9 cellular contexts compared by ENCODE assay signal in genomic region chr7:43756368-43757072, GRCh38. TPM values are rescaled to one million over a fixed set of nuclear protein-coding genes. Genes with fewer than 3 reads are reported as not detected.
DNase-seq lines count a peak whose midpoint lies in the region; ATAC-seq, FAIRE-seq and TF ChIP-seq lines count a peak whose summit lies in the region.
"Had no signal": no experiment of that assay in that cellular context is flagged by ENCODE, and none has a peak within 500 bp of the region (broad histone marks: within the 10 kb centered on the region; RNA-seq: fewer than 3 reads in every experiment).

No MANE protein-coding gene starts in this region.

- no peaks in the 10 kb centered on the region for H3K27me3 ChIP-seq in CD4-positive, CD25-positive, alpha-beta regulatory T cell (ENCODE audit: control insufficient read depth, insufficient read depth, low read length)
- H3K27me3 ChIP-seq in keratinocyte (ENCODE audit: control insufficient read depth, extremely low read depth, insufficient read depth, low read length), result no peaks in the 10 kb centered on the region
- H3K27me3 ChIP-seq: dorsolateral prefrontal cortex had no signal

- no peak for DNase-seq in CD4-positive, CD25-positive, alpha-beta regulatory T cell
- DNase-seq in HFF-Myc (ENCODE audit: extremely low read depth, low read depth), result peak; percentile 56
- DNase-seq in activated CD4-positive, alpha-beta T cell treated with anti-CD3 and anti-CD28 coated beads, Interleukin-2, amount 50 U/mL, for 48 hours, result peak; percentile 33 to 55
- no peak for DNase-seq in keratinocyte (ENCODE audit: low read depth, low spot score)
- DNase-seq in HEK293T (ENCODE audit: extremely low spot score), result no peak
- no peak for DNase-seq in activated T-cell treated with anti-CD3 and anti-CD28 coated beads for 4 hours

- no peaks in the 10 kb centered on the region for H3K9me1 ChIP-seq in keratinocyte (ENCODE audit: control insufficient read depth, extremely low read depth, insufficient read depth, low read length)

- no peak overlapping the region for H3K9ac ChIP-seq in keratinocyte (ENCODE audit: control insufficient read depth, extremely low read depth, insufficient read depth, low read length)

- H3K4me1 Mint-ChIP-seq in CD4-positive, CD25-positive, alpha-beta regulatory T cell, result peaks cover 6 to 28% (median 20%) of the 10 kb centered on the region in 4 donors

- no peaks in the 10 kb centered on the region for H4K20me1 ChIP-seq in keratinocyte (ENCODE audit: control insufficient read depth, extremely low read depth, insufficient read depth, low read length)

- no peaks in the 10 kb centered on the region for H3K79me2 ChIP-seq in keratinocyte (ENCODE audit: control insufficient read depth, insufficient read depth, low read length)

- peaks cover 7% of the 10 kb centered on the region for H3K4me1 ChIP-seq in CD4-positive, CD25-positive, alpha-beta regulatory T cell (ENCODE audit: control insufficient read depth, insufficient read depth, low read length, poor library complexity, severe bottlenecking)
- peaks cover 8% of the 10 kb centered on the region for H3K4me1 ChIP-seq in keratinocyte (ENCODE audit: control insufficient read depth, extremely low read depth, insufficient read depth, low read length)

- H3K36me3 Mint-ChIP-seq in CD4-positive, CD25-positive, alpha-beta regulatory T cell, result no peaks in the 10 kb centered on the region

- H2AFZ ChIP-seq in keratinocyte (ENCODE audit: control insufficient read depth, low read length), result no peak overlapping the region

- H3K27ac Mint-ChIP-seq in CD4-positive, CD25-positive, alpha-beta regulatory T cell, result peak overlapping the region in 2 of 3 donors; percentile 10 to 83

- H3K9me3 Mint-ChIP-seq in CD4-positive, CD25-positive, alpha-beta regulatory T cell, result no peaks in the 10 kb centered on the region

- no peaks in the 10 kb centered on the region for H3K9me3 ChIP-seq in CD4-positive, CD25-positive, alpha-beta regulatory T cell (ENCODE audit: control insufficient read depth in 2 of 2, low read length in 2 of 2)
- no peaks in the 10 kb centered on the region for H3K9me3 ChIP-seq in keratinocyte (ENCODE audit: control insufficient read depth, low read depth, low read length)

- CTCF ChIA-PET in HEK293T (lab: Yijun Ruan, JAX), result no interaction called here

- no peaks in the 10 kb centered on the region for H3K36me3 ChIP-seq in CD4-positive, CD25-positive, alpha-beta regulatory T cell (ENCODE audit: control insufficient read depth, insufficient read depth, low read length)
- H3K36me3 ChIP-seq in keratinocyte (ENCODE audit: control insufficient read depth in 2 of 2, extremely low read depth in 1 of 2, insufficient read depth in 2 of 2, low read length in 2 of 2), result no peaks in the 10 kb centered on the region

- peak; percentile 69 for FAIRE-seq in keratinocyte (lab: Jason Lieb, UNC)

- peak overlapping the region; percentile 77 to 85 (median 82) for H3K4me3 Mint-ChIP-seq in CD4-positive, CD25-positive, alpha-beta regulatory T cell

- H3K4me2 ChIP-seq in keratinocyte (ENCODE audit: control insufficient read depth, extremely low read depth, insufficient read depth, low read depth, low read length), result no peak overlapping the region

- H3K27ac ChIP-seq in CD4-positive, CD25-positive, alpha-beta regulatory T cell (ENCODE audit: insufficient read depth, low read length, poor library complexity, severe bottlenecking), result no peak overlapping the region
- no peak overlapping the region for H3K27ac ChIP-seq in keratinocyte (ENCODE audit: control insufficient read depth, insufficient read depth, low read length)

- H3K4me3 ChIP-seq in CD4-positive, CD25-positive, alpha-beta regulatory T cell (ENCODE audit: low read depth, low read length), result no peak overlapping the region
- H3K4me3 ChIP-seq in HFF-Myc (replicated peaks; ENCODE audit: low read depth, low read length) (no peak overlapping the region), keratinocyte (ENCODE audit: control insufficient read depth in 2 of 3, extremely low read depth in 1 of 3, insufficient read depth in 2 of 3, low read depth in 1 of 3, low read length in 3 of 3) (no peak overlapping the region)

- dilution Hi-C loops in keratinocyte (cut with MboI; ENCODE audit: extremely low pct_ligation_motif_present, low sequenced_read_pairs), result no loop called here

- TF ChIP-seq CTCF in HFF-Myc (IDR thresholded peaks at IDR 0.05; ENCODE audit: low read depth, low read length, missing control alignments) (no peak), keratinocyte (optimal IDR thresholded peaks at IDR 0.05 in 1 of 3, IDR thresholded peaks at IDR 0.05 in 1 of 3, conservative IDR thresholded peaks at IDR 0.05 in 1 of 3; ENCODE audit: extremely low read depth in 1 of 3, insufficient read depth in 2 of 3, low read length in 3 of 3) (no peak)

- H3K27me3 Mint-ChIP-seq in CD4-positive, CD25-positive, alpha-beta regulatory T cell, result peaks cover 5% of the 10 kb centered on the region

- POLR2A ChIA-PET in HEK293T (lab: Yijun Ruan, JAX), result interaction anchor here (0.8 to 1.0 kb wide), 2 partner anchors 11 to 27 kb away, joined by 3 to 5 read pairs; partner anchors contain the start of gene COA1

- ATAC-seq in CD4-positive, CD25-positive, alpha-beta regulatory T cell (ENCODE audit: low read depth in 2 of 2), result no peak
- ATAC-seq in GM21528 (IDR thresholded peaks at IDR 0.05; ENCODE audit: low FRiP score, unreplicated experiment), result no peak
- no peak for ATAC-seq in HG03442 (IDR thresholded peaks at IDR 0.05; ENCODE audit: unreplicated experiment)

TF ChIP-seq in HEK293T, 16 proteins besides CTCF, POLR2A, EP300 and RAD21:
- TF ChIP-seq L3MBTL2 (conservative IDR thresholded peaks at IDR 0.05), result no peak
- TF ChIP-seq FOXA1 (IDR thresholded peaks at IDR 0.05), result no peak
- TF ChIP-seq FOXM1 (IDR thresholded peaks at IDR 0.05; ENCODE audit: borderline replicate concordance), result no peak
- TF ChIP-seq TARDBP (IDR thresholded peaks at IDR 0.05), result no peak
- TF ChIP-seq ZNF384 (IDR thresholded peaks at IDR 0.05), result no peak
- no peak for TF ChIP-seq SP1 (IDR thresholded peaks at IDR 0.05)
- no peak for TF ChIP-seq SUZ12 (IDR thresholded peaks at IDR 0.05)
- TF ChIP-seq ELF4 (IDR thresholded peaks at IDR 0.05), result no peak
- TF ChIP-seq LEF1 (IDR thresholded peaks at IDR 0.05; ENCODE audit: borderline replicate concordance), result no peak
- no peak for TF ChIP-seq PKNOX1 (IDR thresholded peaks at IDR 0.05)
- TF ChIP-seq CTBP1 (IDR thresholded peaks at IDR 0.05; ENCODE audit: borderline replicate concordance), result no peak
- no peak for TF ChIP-seq HDGF (IDR thresholded peaks at IDR 0.05; ENCODE audit: borderline replicate concordance)
- no peak for TF ChIP-seq NFRKB (IDR thresholded peaks at IDR 0.05)
- TF ChIP-seq ARNT (IDR thresholded peaks at IDR 0.05), result no peak

RNA-seq across cellular contexts. Expression of gene BLVRA, which starts 2.0 kb away (rescaled TPM):
- 25.9 TPM for total RNA-seq in CD4-positive, CD25-positive, alpha-beta regulatory T cell
- 10 to 100 TPM; 40.8 to 76.3 (median 53.9) TPM for polyA plus RNA-seq in CD4-positive, CD25-positive, alpha-beta regulatory T cell
- polyA plus RNA-seq in keratinocyte, result 34.8 to 59.3 TPM (median 49.6 TPM) in 3 replicates
- polyA plus RNA-seq in keratinocyte (2011; ENCODE audit: low read depth), result 12.2 TPM
- polyA plus RNA-seq in keratinocyte (2011; cell fraction: cytosol; rRNA removed), result 42.6 and 53.8 TPM in 2 replicates
- polyA plus RNA-seq in keratinocyte (2011; cell fraction: nucleus; rRNA removed), result 28.3 and 30.6 TPM in 2 replicates
- 24.3 and 62.5 TPM in 2 replicates for polyA plus RNA-seq in keratinocyte (2012; ENCODE audit: low replicate concordance)
- 20.2 to 27.9 TPM (median 23.3 TPM) in 3 replicates for polyA minus RNA-seq in keratinocyte
- polyA minus RNA-seq in keratinocyte (2011; cell fraction: cytosol; rRNA and poly(A)+ RNA removed), result 21.7 TPM
- 5.5 and 8.2 TPM in 2 replicates for polyA minus RNA-seq in keratinocyte (2011; cell fraction: nucleus; rRNA and poly(A)+ RNA removed)

RNA-seq across cellular contexts. Expression of gene COA1, which starts 27.2 kb away (rescaled TPM):
- total RNA-seq in CD4-positive, CD25-positive, alpha-beta regulatory T cell, result 52.9 TPM
- 10 to 100 TPM; 41.3 to 65.8 (median 45.3) TPM for polyA plus RNA-seq in CD4-positive, CD25-positive, alpha-beta regulatory T cell
- 24.6 to 32.2 TPM (median 26.6 TPM) in 3 replicates for polyA plus RNA-seq in keratinocyte
- polyA plus RNA-seq in keratinocyte (2011; ENCODE audit: low read depth), result 11.1 TPM
- 18.9 and 21.6 TPM in 2 replicates for polyA plus RNA-seq in keratinocyte (2011; cell fraction: cytosol; rRNA removed)
- 27.1 and 29.8 TPM in 2 replicates for polyA plus RNA-seq in keratinocyte (2011; cell fraction: nucleus; rRNA removed)
- polyA plus RNA-seq in keratinocyte (2012; ENCODE audit: low replicate concordance), result 36.7 and 42.2 TPM in 2 replicates
- polyA minus RNA-seq in keratinocyte, result 12.6 to 45.9 TPM (median 34.2 TPM) in 3 replicates
- 13.8 TPM for polyA minus RNA-seq in keratinocyte (2011; cell fraction: cytosol; rRNA and poly(A)+ RNA removed)
- polyA minus RNA-seq in keratinocyte (2011; cell fraction: nucleus; rRNA and poly(A)+ RNA removed), result 32.8 and 46.3 TPM in 2 replicates

Comparison
In these comparisons a context has a peak if more than half of its experiments do, and no peak if none do; other contexts are left out.
1. DNase-seq: peak in HFF-Myc (single experiment) and activated CD4-positive, alpha-beta T cell treated with anti-CD3 and anti-CD28 coated beads, Interleukin-2, amount 50 U/mL, for 48 hours (2 of 2); none in CD4-positive, CD25-positive, alpha-beta regulatory T cell (0 of 3), keratinocyte (single experiment), HEK293T (single experiment) and activated T-cell treated with anti-CD3 and anti-CD28 coated beads for 4 hours (single experiment).